In genomic region chr1:98382586-98382985, GRCh38 we compare ENCODE assay signal across 27 cellular contexts.
"Had no signal": no experiment of that assay in that cellular context is flagged by ENCODE, and none has a peak within 500 bp of the region (broad histone marks: within the 10 kb centered on the region; RNA-seq: fewer than 3 reads in every experiment).

No MANE protein-coding gene starts in this region.

- H3K27me3 ChIP-seq: ascending aorta, breast epithelium, cardiac muscle cell, colonic mucosa had no signal

- ATAC-seq: activated CD4-positive, CD25-positive, alpha-beta regulatory T cell treated with anti-CD3 and anti-CD28 coated beads, Interleukin-2, amount 50 U/mL, for 24 hours; activated CD8-positive, alpha-beta T cell treated with anti-CD3 and anti-CD28 coated beads for 36 hours; activated naive CD8-positive, alpha-beta T cell treated with anti-CD3 and anti-CD28 coated beads, Interleukin-2, amount 50 U/mL, for 24 hours; activated T-cell treated with anti-CD3 and anti-CD28 coated beads, Interleukin-2, amount 50 U/mL, for 4 hours; activated T-helper 17 cell treated with anti-CD3 and anti-CD28 coated beads, Interleukin-2, amount 50 U/mL, for 72 hours; esophagus mucosa; T-helper 17 cell had no signal

- H3K9me3 ChIP-seq: ascending aorta, breast epithelium, colonic mucosa had no signal

- H3K4me3 ChIP-seq: ascending aorta, breast epithelium, cardiac muscle cell, colonic mucosa had no signal

- DNase-seq: activated B cell treated with CpG ODN at 0.5 μM for 24 hours; activated CD4-positive, alpha-beta T cell treated with anti-CD3 and anti-CD28 coated beads for 48 hours; activated CD4-positive, alpha-beta T cell treated with anti-CD3 and anti-CD28 coated beads, Interleukin-2, amount 50 U/mL, for 1 hour; activated CD4-positive, alpha-beta T cell treated with anti-CD3 and anti-CD28 coated beads, Interleukin-2, amount 50 U/mL, for 48 hours; activated CD8-positive, alpha-beta memory T cell treated with anti-CD3 and anti-CD28 coated beads for 24 hours; activated CD8-positive, alpha-beta T cell treated with anti-CD3 and anti-CD28 coated beads for 36 hours; activated effector memory CD4-positive, alpha-beta T cell treated with anti-CD3 and anti-CD28 coated beads, Interleukin-2, amount 50 U/mL, for 16 hours; activated naive CD4-positive, alpha-beta T cell treated with anti-CD3 and anti-CD28 coated beads for 36 hours; activated naive CD8-positive, alpha-beta T cell treated with anti-CD3 and anti-CD28 coated beads for 36 hours; activated naive CD8-positive, alpha-beta T cell treated with anti-CD3 and anti-CD28 coated beads, Interleukin-2, amount 50 U/mL, for 24 hours; activated T-cell treated with anti-CD3 and anti-CD28 coated beads, Interleukin-2, amount 50 U/mL, for 4 hours; central memory CD4-positive, alpha-beta T cell; cerebellar nuclear complex; colonic mucosa; effector CD8-positive, alpha-beta T cell; head of caudate nucleus; T-helper 17 cell; T1000; WERI-Rb-1 had no signal

- FAIRE-seq: endometrium, frontal cortex had no signal

- H3K4me1 ChIP-seq: ascending aorta, breast epithelium, colonic mucosa had no signal

- H3K27ac ChIP-seq: ascending aorta, breast epithelium, cardiac muscle cell, colonic mucosa, WERI-Rb-1 had no signal

- H3K36me3 ChIP-seq: ascending aorta, breast epithelium, cardiac muscle cell, colonic mucosa, WERI-Rb-1 had no signal
